Comparison of ENCODE assay signal across 34 cellular contexts in genomic region chr16:7515543-7515942, GRCh38.
"Had no signal": no experiment of that assay in that cellular context is flagged by ENCODE, and none has a peak within 500 bp of the region (broad histone marks: within the 10 kb centered on the region; RNA-seq: fewer than 3 reads in every experiment).

No MANE protein-coding gene starts in this region.

- DNase-seq: Karpas-422, Kasumi-1, MG63, MM.1S, MV-4-11, NCI-H1048, NCI-H1092, NCI-H1092 treated with DMSO at 0.1 percent for 48 hours, NCI-H1105, NCI-H1105 treated with DMSO at 0.1 percent for 48 hours, NCI-H1417, NCI-H1417 treated with DMSO at 0.1 percent for 48 hours, NCI-H1436, NCI-H1436 treated with DMSO at 0.1 percent for 48 hours, NCI-H146, NCI-H1694, NCI-H1694 treated with DMSO at 0.1 percent for 48 hours, NCI-H187, NCI-H187 treated with DMSO at 0.1 percent for 48 hours, NCI-H1930, NCI-H2029, NCI-H2029 treated with DMSO at 0.1 percent for 48 hours, NCI-H2081, NCI-H2081 treated with DMSO at 0.1 percent for 48 hours, NCI-H2107, NCI-H2171, NCI-H2171 treated with DMSO at 0.1 percent for 48 hours, NCI-H2227 treated with DMSO at 0.1 percent for 48 hours, NCI-H226, NCI-H345, NCI-H446, NCI-H446 treated with DMSO at 0.1 percent for 48 hours, NCI-H510A, NCI-H510A treated with DMSO at 0.1 percent for 48 hours had no signal

- H3K36me3 ChIP-seq: MG63 had no signal

- H3K27me3 ChIP-seq: MG63 had no signal

- H3K9me3 ChIP-seq: MG63 had no signal

- H3K4me3 ChIP-seq: MG63 had no signal
